8 cellular contexts compared by ENCODE assay signal in the genomic region with DNA sequence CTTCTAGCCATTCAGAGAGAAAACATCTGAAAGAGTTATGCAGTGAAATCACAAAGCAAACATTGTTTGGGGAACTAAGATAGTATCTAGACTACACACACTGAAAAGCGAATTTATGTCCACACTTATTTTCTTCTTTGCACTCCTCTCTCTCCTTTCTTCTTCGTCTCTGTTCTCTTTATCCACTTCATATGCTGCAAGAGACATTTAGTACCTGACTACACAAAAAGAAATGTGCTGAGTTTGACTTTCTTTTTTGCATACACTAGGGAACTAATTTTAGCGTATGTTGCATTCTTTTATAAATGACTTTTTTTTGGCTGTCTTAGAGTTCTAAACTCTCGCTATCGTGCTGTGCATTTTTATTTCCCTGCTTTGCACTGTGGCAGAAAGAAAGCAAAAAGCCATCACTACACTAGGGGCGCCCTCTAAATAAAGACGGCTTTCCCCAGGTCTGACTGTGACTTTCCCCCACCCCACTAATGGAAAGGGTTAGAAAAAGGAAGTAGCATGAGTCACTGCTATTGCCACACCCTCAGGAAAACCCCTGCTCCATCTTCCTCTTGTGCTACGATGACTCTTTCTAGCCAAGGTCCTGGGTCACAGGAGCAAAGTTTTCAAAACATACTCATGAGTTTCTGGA.
DNase-seq lines count a peak whose midpoint lies in the region; ATAC-seq and TF ChIP-seq lines count a peak whose summit lies in the region.

No MANE protein-coding gene starts in this region.

- ATAC-seq in GM18909 (IDR thresholded peaks at IDR 0.05; ENCODE audit: poor library complexity, unreplicated experiment) (peak; percentile 97), HG03103 (IDR thresholded peaks at IDR 0.05; ENCODE audit: low read depth, unreplicated experiment) (peak; percentile 97), Right ventricle myocardium superior (ENCODE audit: poor library complexity) (peak; percentile 75)

- CTCF ChIA-PET in AG04449 (lab: Yijun Ruan, JAX): interaction anchor here (1.0 to 1.6 kb wide), 6 partner anchors 9 to 104 kb away, joined by 3 to 4 read pairs (median 3); no protein-coding TSS in a partner anchor

- H3K9me3 Mint-ChIP-seq in activated T-helper 2 cell treated with anti-CD3 and anti-CD28 coated beads, Interferon-gamma antibody, Interleukin-2, Interleukin-4, amounts not matched to agents 10 μg/mL and 5 μg/mL and 100 μg/mL, durations not matched to agents 14 hours and 24 hours and 36 hours: peaks cover 35% of the 10 kb centered on the region

- H3K27ac Mint-ChIP-seq in activated T-helper 2 cell treated with anti-CD3 and anti-CD28 coated beads, Interferon-gamma antibody, Interleukin-2, Interleukin-4, amounts not matched to agents 10 μg/mL and 5 μg/mL and 100 μg/mL, durations not matched to agents 14 hours and 24 hours and 36 hours: peak overlapping the region; percentile 80

- TF ChIP-seq CTCF in AG04449 (IDR thresholded peaks at IDR 0.05; ENCODE audit: insufficient read depth, low read length, missing control alignments): peak; percentile 25

- H3K4me3 ChIP-seq in AG04449 (ENCODE audit: low read depth, low read length) (peak overlapping the region; percentile 24), skin epidermis (peak overlapping the region in 2 of 7 experiments; percentile 6 to 7)

- peaks cover 17% of the 10 kb centered on the region for H3K36me3 Mint-ChIP-seq in activated T-helper 2 cell treated with anti-CD3 and anti-CD28 coated beads, Interferon-gamma antibody, Interleukin-2, Interleukin-4, amounts not matched to agents 10 μg/mL and 5 μg/mL and 100 μg/mL, durations not matched to agents 14 hours and 24 hours and 36 hours (ENCODE audit: low read depth)

- H3K27ac ChIP-seq in skin epidermis: peak overlapping the region in 19 of 21 experiments; percentile 28 to 81 (median 65)

- H3K4me1 Mint-ChIP-seq in activated T-helper 2 cell treated with anti-CD3 and anti-CD28 coated beads, Interferon-gamma antibody, Interleukin-2, Interleukin-4, amounts not matched to agents 10 μg/mL and 5 μg/mL and 100 μg/mL, durations not matched to agents 14 hours and 24 hours and 36 hours (ENCODE audit: low read depth): peaks cover 32% of the 10 kb centered on the region

- intact Hi-C loops in activated T-helper 2 cell treated with anti-CD3 and anti-CD28 coated beads, Interferon-gamma antibody, Interleukin-2, Interleukin-4, amounts not matched to agents 10 μg/mL and 5 μg/mL and 100 μg/mL, durations not matched to agents 14 hours and 24 hours and 36 hours (cut with micrococcal nuclease): loop anchor here (1.0 to 5.0 kb wide), 7 partner anchors 37 to 175 kb away; no protein-coding TSS in a partner anchor
- intact Hi-C loops in Right ventricle myocardium superior (cut with DNase I): no loop called here

- POLR2A ChIA-PET in AG04449 (lab: Yijun Ruan, JAX): interaction anchor here (1.0 kb wide), 1 partner anchor 14 kb away, joined by 3 read pairs; no protein-coding TSS in a partner anchor

- H3K27me3 Mint-ChIP-seq in activated T-helper 2 cell treated with anti-CD3 and anti-CD28 coated beads, Interferon-gamma antibody, Interleukin-2, Interleukin-4, amounts not matched to agents 10 μg/mL and 5 μg/mL and 100 μg/mL, durations not matched to agents 14 hours and 24 hours and 36 hours (ENCODE audit: low read depth): no peaks in the 10 kb centered on the region

- H3K4me3 Mint-ChIP-seq in activated T-helper 2 cell treated with anti-CD3 and anti-CD28 coated beads, Interferon-gamma antibody, Interleukin-2, Interleukin-4, amounts not matched to agents 10 μg/mL and 5 μg/mL and 100 μg/mL, durations not matched to agents 14 hours and 24 hours and 36 hours (ENCODE audit: low read depth): peak overlapping the region; percentile 80

- DNase-seq in AG04449 (ENCODE audit: low read depth, low spot score) (no peak), RPMI8226 (peak; percentile 90), Right ventricle myocardium superior (no peak), NCI-H1930 (lab: John Stamatoyannopoulos, UW) (no peak)
- DNase-seq in activated T-helper 2 cell treated with anti-CD3 and anti-CD28 coated beads, Interferon-gamma antibody, Interleukin-2, Interleukin-4, amounts not matched to agents 10 μg/mL and 5 μg/mL and 100 μg/mL, durations not matched to agents 14 hours and 24 hours and 36 hours (ENCODE audit: low spot score): peak; percentile 64

Comparison
In these comparisons a context has a peak if more than half of its experiments do, and no peak if none do; other contexts are left out.
1. DNase-seq: peak in RPMI8226 (single experiment) and activated T-helper 2 cell treated with anti-CD3 and anti-CD28 coated beads, Interferon-gamma antibody, Interleukin-2, Interleukin-4, amounts not matched to agents 10 μg/mL and 5 μg/mL and 100 μg/mL, durations not matched to agents 14 hours and 24 hours and 36 hours (single experiment); none in AG04449 (single experiment), Right ventricle myocardium superior (single experiment) and NCI-H1930 (0 of 2).
2. Peak in every context shown above with its lines, with median percentiles within 50 percentile points of each other: ATAC-seq.